In genomic region chr3:29143151-29143550, GRCh38 we compare ENCODE assay signal across 23 cellular contexts.
"Had no signal": no experiment of that assay in that cellular context is flagged by ENCODE, and none has a peak within 500 bp of the region (broad histone marks: within the 10 kb centered on the region; RNA-seq: fewer than 3 reads in every experiment).

No MANE protein-coding gene starts in this region.

- H3K9me3 ChIP-seq: breast epithelium had no signal

- H3K4me2 ChIP-seq: PC-9 had no signal

- H3K36me3 ChIP-seq: breast epithelium had no signal

- H3K27me3 ChIP-seq: breast epithelium had no signal

- H3K4me1 ChIP-seq: breast epithelium had no signal

- DNase-seq: activated CD4-positive, alpha-beta T cell treated with anti-CD3 and anti-CD28 coated beads for 4 hours; activated CD8-positive, alpha-beta memory T cell treated with anti-CD3 and anti-CD28 coated beads, Interleukin-2, amount 50 U/mL, for 48 hours; activated CD8-positive, alpha-beta T cell treated with anti-CD3 and anti-CD28 coated beads for 36 hours; activated effector memory CD4-positive, alpha-beta T cell treated with Interleukin-2 at 50 U/mL for 16 hours; activated naive CD4-positive, alpha-beta T cell; activated T-cell treated with anti-CD3 and anti-CD28 coated beads, Interleukin-2, amount 50 U/mL, for 1 hour; aorta; caudate nucleus; NCI-H1092; NCI-H1417; NCI-H1930; NCI-H2171; NCI-H226; NCI-H510A; NCI-H526 treated with DMSO at 0.1 percent for 48 hours; NCI-H82; PC-9; SHP77 treated with DMSO at 0.1 percent for 48 hours; T-cell; T-helper 2 cell; T1000 had no signal

- H3K4me3 ChIP-seq: breast epithelium, PC-9 had no signal

- H3K27ac ChIP-seq: breast epithelium, PC-9 had no signal

- ATAC-seq: activated CD4-positive, CD25-positive, alpha-beta regulatory T cell treated with anti-CD3 and anti-CD28 coated beads, Interleukin-2, amount 50 U/mL, for 24 hours; activated CD8-positive, alpha-beta T cell treated with anti-CD3 and anti-CD28 coated beads for 36 hours; T-cell had no signal

- H2AFZ ChIP-seq: PC-9 had no signal
